23 cellular contexts compared by ENCODE assay signal in the genomic region with DNA sequence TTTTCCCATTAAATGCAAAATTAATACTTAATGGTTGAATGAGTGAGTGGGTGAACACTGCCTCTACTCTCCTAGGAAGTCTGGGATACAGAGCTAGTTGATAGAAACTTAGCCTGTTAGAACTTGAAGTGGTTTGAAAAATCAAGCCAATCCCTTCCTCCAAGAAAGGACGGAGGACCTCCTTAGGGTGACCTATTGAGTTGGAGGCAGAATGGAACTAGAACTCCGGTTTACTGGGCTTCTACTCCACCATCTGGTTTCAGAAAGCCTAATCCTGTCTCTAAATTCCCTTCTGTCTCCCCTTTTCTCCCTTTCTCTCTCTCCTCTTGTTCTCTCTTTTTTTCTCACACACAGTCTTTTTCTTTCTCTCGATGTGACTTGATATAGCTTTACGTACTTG. TPM values are rescaled to one million over a fixed set of nuclear protein-coding genes. Genes with fewer than 3 reads are reported as not detected.
A peak's percentile ranks its signal among the peaks of the same experiment; 100 is the strongest.
DNase-seq lines count a peak whose midpoint lies in the region; ATAC-seq and TF ChIP-seq lines count a peak whose summit lies in the region.
"Had no signal": no experiment of that assay in that cellular context is flagged by ENCODE, and none has a peak within 500 bp of the region (broad histone marks: within the 10 kb centered on the region; RNA-seq: fewer than 3 reads in every experiment).

No MANE protein-coding gene starts in this region.

- H3K4me1 Mint-ChIP-seq in activated B cell treated with CpG ODN at 0.5 μM for 24 hours (peaks cover 17% of the 10 kb centered on the region), memory B cell (peaks cover 16% of the 10 kb centered on the region)
- H3K4me1 Mint-ChIP-seq: GM23338 had no signal

- DNase-seq in NCI-H82 (lab: John Stamatoyannopoulos, UW) (peak; percentile 25), NCI-H82 treated with DMSO at 0.1 percent for 48 hours (lab: John Stamatoyannopoulos, UW; ENCODE audit: unreplicated experiment) (no peak), activated B cell treated with CpG ODN at 0.5 μM for 24 hours (no peak), memory B cell (ENCODE audit: low spot score in 2 of 2) (no peak)
- DNase-seq: BE2C, DMS153, H9, HFFc6, IMR-90, KG1, MG63, NCI-H1105 treated with DMSO at 0.1 percent for 48 hours, NCI-H146, NCI-H2029, NCI-H446, NCI-H524 treated with DMSO at 0.1 percent for 48 hours, NCI-H774, SHP77 had no signal

- no peaks in the 10 kb centered on the region for H3K9me3 Mint-ChIP-seq in activated B cell treated with CpG ODN at 0.5 μM for 24 hours
- no peaks in the 10 kb centered on the region for H3K9me3 Mint-ChIP-seq in memory B cell
- H3K9me3 Mint-ChIP-seq: GM23338, H9, HFFc6 had no signal

- POLR2A ChIA-PET in activated B cell treated with CpG ODN at 0.5 μM for 24 hours (lab: Charles Lee) = interaction anchor here (1.5 to 2.9 kb wide), 5 partner anchors 13 to 51 kb away, joined by 5 to 17 read pairs (median 8); partner anchors contain the start of genes IL18BP, RNF121 and XNDC1N

- CTCF ChIA-PET in activated B cell treated with CpG ODN at 0.5 μM for 24 hours (lab: Charles Lee) = interaction anchor here (1.3 to 5.3 kb wide), 8 partner anchors 15 to 451 kb away, joined by 3 to 60 read pairs (median 22); no protein-coding TSS in a partner anchor

- H3K27me3 Mint-ChIP-seq in activated B cell treated with CpG ODN at 0.5 μM for 24 hours (no peaks in the 10 kb centered on the region), memory B cell (no peaks in the 10 kb centered on the region)

- H3K36me3 Mint-ChIP-seq in activated B cell treated with CpG ODN at 0.5 μM for 24 hours (ENCODE audit: low read depth) = peaks cover 31% of the 10 kb centered on the region
- peaks cover 8% of the 10 kb centered on the region for H3K36me3 Mint-ChIP-seq in memory B cell

- intact Hi-C loops in activated B cell treated with CpG ODN at 0.5 μM for 24 hours (cut with micrococcal nuclease) = loop anchor here (5.0 kb wide), 1 partner anchor 453 kb away; the partner anchor contains the start of gene CLPB

- TF ChIP-seq CTCF in activated B cell treated with CpG ODN at 0.5 μM for 24 hours (IDR thresholded peaks at IDR 0.05) = no peak

- ATAC-seq in activated B cell treated with CpG ODN at 0.5 μM for 24 hours (ENCODE audit: low read depth) (no peak), memory B cell (ENCODE audit: low read depth) (no peak), esophagus mucosa (no peak), GM18873 (IDR thresholded peaks at IDR 0.05; ENCODE audit: low FRiP score, unreplicated experiment) (no peak), GM19395 (IDR thresholded peaks at IDR 0.05; ENCODE audit: unreplicated experiment) (no peak)
- ATAC-seq: GM23338, Panc1 had no signal

- H3K4me3 Mint-ChIP-seq in activated B cell treated with CpG ODN at 0.5 μM for 24 hours (no peak overlapping the region), memory B cell (no peak overlapping the region)
- H3K4me3 Mint-ChIP-seq: GM23338, H9, HFFc6 had no signal

- H3K27ac Mint-ChIP-seq in activated B cell treated with CpG ODN at 0.5 μM for 24 hours (peak overlapping the region; percentile 41), memory B cell (peak overlapping the region; percentile 35)
- H3K27ac Mint-ChIP-seq: GM23338, H9, HFFc6 had no signal

RNA-seq across cellular contexts. Expression of gene IL18BP, which starts 19.6 kb away (rescaled TPM):
- total RNA-seq in activated B cell treated with CpG ODN at 0.5 μM for 24 hours = 26.8 and 27.5 TPM in 2 replicates
- total RNA-seq in esophagus mucosa = 2.5 TPM

RNA-seq across cellular contexts. Expression of gene RNF121, which starts 50.2 kb away (rescaled TPM):
- total RNA-seq in activated B cell treated with CpG ODN at 0.5 μM for 24 hours (44.4 and 47.4 TPM in 2 replicates), esophagus mucosa (17.7 TPM)

RNA-seq across cellular contexts. Expression of gene XNDC1N, which starts 50.7 kb away (rescaled TPM):
- total RNA-seq in activated B cell treated with CpG ODN at 0.5 μM for 24 hours (18.4 and 20.8 TPM in 2 replicates), esophagus mucosa (3.5 TPM)
